In the genomic region with DNA sequence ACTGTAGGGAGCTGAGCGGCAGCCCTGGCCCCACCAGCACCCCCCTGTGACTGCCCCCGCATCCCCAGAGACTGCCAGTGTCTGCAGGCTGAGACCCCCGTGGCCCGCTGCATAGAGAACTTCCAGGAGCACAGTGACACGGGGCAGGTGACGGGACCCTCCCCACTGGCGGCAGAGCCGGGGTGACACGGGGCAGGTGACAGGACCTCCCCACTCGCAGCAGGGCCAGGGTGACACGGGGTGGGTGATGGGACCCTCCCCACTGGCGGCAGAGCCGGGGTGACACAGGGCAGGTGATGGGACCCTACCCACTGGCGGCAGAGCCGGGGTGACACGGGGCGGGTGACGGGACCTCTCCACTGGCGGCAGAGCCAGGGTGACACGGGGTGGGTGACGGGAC, we compare ENCODE assay signal across 1 cellular context.
TF ChIP-seq lines count a peak whose summit lies in the region.

No MANE protein-coding gene starts in this region.

TF ChIP-seq in HepG2, 621 proteins besides CTCF, POLR2A, EP300 and RAD21:
- TF ChIP-seq, protein P1, sequence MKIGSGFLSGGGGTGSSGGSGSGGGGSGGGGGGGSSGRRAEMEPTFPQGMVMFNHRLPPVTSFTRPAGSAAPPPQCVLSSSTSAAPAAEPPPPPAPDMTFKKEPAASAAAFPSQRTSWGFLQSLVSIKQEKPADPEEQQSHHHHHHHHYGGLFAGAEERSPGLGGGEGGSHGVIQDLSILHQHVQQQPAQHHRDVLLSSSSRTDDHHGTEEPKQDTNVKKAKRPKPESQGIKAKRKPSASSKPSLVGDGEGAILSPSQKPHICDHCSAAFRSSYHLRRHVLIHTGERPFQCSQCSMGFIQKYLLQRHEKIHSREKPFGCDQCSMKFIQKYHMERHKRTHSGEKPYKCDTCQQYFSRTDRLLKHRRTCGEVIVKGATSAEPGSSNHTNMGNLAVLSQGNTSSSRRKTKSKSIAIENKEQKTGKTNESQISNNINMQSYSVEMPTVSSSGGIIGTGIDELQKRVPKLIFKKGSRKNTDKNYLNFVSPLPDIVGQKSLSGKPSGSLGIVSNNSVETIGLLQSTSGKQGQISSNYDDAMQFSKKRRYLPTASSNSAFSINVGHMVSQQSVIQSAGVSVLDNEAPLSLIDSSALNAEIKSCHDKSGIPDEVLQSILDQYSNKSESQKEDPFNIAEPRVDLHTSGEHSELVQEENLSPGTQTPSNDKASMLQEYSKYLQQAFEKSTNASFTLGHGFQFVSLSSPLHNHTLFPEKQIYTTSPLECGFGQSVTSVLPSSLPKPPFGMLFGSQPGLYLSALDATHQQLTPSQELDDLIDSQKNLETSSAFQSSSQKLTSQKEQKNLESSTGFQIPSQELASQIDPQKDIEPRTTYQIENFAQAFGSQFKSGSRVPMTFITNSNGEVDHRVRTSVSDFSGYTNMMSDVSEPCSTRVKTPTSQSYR (CRISPR knock-in tag; IDR thresholded peaks at IDR 0.05; ENCODE audit: borderline replicate concordance), result no peak
- TF ChIP-seq AGO2 (optimal IDR thresholded peaks at IDR 0.05; ENCODE audit: low read depth, low read length) (peak; percentile 96), RBFOX2 (IDR thresholded peaks at IDR 0.05; ENCODE audit: low read depth, low read length) (peak; percentile 80), KLF11 (CRISPR knock-in tag; IDR thresholded peaks at IDR 0.05) (no peak), DNMT1 (CRISPR knock-in tag; IDR thresholded peaks at IDR 0.05) (no peak), TARDBP (CRISPR knock-in tag; IDR thresholded peaks at IDR 0.05) (no peak), TEAD2 (CRISPR knock-in tag; IDR thresholded peaks at IDR 0.05) (no peak), CEBPB (IDR thresholded peaks at IDR 0.05; ENCODE audit: borderline replicate concordance, low read depth, low read length) (no peak), EHMT2 (IDR thresholded peaks at IDR 0.05; ENCODE audit: borderline replicate concordance, low read depth, low read length) (no peak), PCBP1 (IDR thresholded peaks at IDR 0.05; ENCODE audit: borderline replicate concordance, low read depth, low read length) (no peak), AGO1 (IDR thresholded peaks at IDR 0.05; ENCODE audit: low read depth, low read length, poor library complexity, severe bottlenecking) (peak; percentile 24), HNRNPL (IDR thresholded peaks at IDR 0.05; ENCODE audit: low read depth, low read length) (0 out of 2 replicates have a peak, but pooled peaks have one; percentile 30), CCAR2 (optimal IDR thresholded peaks at IDR 0.05; ENCODE audit: low read depth, low read length) (no peak), WIZ (CRISPR knock-in tag; IDR thresholded peaks at IDR 0.05) (no peak)
- TF ChIP-seq, protein P2, sequence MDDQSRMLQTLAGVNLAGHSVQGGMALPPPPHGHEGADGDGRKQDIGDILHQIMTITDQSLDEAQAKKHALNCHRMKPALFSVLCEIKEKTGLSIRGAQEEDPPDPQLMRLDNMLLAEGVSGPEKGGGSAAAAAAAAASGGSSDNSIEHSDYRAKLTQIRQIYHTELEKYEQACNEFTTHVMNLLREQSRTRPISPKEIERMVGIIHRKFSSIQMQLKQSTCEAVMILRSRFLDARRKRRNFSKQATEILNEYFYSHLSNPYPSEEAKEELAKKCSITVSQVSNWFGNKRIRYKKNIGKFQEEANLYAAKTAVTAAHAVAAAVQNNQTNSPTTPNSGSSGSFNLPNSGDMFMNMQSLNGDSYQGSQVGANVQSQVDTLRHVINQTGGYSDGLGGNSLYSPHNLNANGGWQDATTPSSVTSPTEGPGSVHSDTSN (CRISPR knock-in tag; IDR thresholded peaks at IDR 0.05; ENCODE audit: borderline replicate concordance), result no peak
- TF ChIP-seq, protein P3, sequence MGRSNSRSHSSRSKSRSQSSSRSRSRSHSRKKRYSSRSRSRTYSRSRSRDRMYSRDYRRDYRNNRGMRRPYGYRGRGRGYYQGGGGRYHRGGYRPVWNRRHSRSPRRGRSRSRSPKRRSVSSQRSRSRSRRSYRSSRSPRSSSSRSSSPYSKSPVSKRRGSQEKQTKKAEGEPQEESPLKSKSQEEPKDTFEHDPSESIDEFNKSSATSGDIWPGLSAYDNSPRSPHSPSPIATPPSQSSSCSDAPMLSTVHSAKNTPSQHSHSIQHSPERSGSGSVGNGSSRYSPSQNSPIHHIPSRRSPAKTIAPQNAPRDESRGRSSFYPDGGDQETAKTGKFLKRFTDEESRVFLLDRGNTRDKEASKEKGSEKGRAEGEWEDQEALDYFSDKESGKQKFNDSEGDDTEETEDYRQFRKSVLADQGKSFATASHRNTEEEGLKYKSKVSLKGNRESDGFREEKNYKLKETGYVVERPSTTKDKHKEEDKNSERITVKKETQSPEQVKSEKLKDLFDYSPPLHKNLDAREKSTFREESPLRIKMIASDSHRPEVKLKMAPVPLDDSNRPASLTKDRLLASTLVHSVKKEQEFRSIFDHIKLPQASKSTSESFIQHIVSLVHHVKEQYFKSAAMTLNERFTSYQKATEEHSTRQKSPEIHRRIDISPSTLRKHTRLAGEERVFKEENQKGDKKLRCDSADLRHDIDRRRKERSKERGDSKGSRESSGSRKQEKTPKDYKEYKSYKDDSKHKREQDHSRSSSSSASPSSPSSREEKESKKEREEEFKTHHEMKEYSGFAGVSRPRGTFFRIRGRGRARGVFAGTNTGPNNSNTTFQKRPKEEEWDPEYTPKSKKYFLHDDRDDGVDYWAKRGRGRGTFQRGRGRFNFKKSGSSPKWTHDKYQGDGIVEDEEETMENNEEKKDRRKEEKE (IDR thresholded peaks at IDR 0.05), result no peak
- TF ChIP-seq, protein P4, sequence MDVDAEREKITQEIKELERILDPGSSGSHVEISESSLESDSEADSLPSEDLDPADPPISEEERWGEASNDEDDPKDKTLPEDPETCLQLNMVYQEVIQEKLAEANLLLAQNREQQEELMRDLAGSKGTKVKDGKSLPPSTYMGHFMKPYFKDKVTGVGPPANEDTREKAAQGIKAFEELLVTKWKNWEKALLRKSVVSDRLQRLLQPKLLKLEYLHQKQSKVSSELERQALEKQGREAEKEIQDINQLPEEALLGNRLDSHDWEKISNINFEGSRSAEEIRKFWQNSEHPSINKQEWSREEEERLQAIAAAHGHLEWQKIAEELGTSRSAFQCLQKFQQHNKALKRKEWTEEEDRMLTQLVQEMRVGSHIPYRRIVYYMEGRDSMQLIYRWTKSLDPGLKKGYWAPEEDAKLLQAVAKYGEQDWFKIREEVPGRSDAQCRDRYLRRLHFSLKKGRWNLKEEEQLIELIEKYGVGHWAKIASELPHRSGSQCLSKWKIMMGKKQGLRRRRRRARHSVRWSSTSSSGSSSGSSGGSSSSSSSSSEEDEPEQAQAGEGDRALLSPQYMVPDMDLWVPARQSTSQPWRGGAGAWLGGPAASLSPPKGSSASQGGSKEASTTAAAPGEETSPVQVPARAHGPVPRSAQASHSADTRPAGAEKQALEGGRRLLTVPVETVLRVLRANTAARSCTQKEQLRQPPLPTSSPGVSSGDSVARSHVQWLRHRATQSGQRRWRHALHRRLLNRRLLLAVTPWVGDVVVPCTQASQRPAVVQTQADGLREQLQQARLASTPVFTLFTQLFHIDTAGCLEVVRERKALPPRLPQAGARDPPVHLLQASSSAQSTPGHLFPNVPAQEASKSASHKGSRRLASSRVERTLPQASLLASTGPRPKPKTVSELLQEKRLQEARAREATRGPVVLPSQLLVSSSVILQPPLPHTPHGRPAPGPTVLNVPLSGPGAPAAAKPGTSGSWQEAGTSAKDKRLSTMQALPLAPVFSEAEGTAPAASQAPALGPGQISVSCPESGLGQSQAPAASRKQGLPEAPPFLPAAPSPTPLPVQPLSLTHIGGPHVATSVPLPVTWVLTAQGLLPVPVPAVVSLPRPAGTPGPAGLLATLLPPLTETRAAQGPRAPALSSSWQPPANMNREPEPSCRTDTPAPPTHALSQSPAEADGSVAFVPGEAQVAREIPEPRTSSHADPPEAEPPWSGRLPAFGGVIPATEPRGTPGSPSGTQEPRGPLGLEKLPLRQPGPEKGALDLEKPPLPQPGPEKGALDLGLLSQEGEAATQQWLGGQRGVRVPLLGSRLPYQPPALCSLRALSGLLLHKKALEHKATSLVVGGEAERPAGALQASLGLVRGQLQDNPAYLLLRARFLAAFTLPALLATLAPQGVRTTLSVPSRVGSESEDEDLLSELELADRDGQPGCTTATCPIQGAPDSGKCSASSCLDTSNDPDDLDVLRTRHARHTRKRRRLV (CRISPR knock-in tag; IDR thresholded peaks at IDR 0.05), result no peak
- TF ChIP-seq, protein P5, sequence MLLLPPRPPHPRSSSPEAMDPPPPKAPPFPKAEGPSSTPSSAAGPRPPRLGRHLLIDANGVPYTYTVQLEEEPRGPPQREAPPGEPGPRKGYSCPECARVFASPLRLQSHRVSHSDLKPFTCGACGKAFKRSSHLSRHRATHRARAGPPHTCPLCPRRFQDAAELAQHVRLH (CRISPR knock-in tag; IDR thresholded peaks at IDR 0.05; ENCODE audit: borderline replicate concordance, low read depth), result no peak
